ENCODE assay signal across 11 cellular contexts in the genomic region with DNA sequence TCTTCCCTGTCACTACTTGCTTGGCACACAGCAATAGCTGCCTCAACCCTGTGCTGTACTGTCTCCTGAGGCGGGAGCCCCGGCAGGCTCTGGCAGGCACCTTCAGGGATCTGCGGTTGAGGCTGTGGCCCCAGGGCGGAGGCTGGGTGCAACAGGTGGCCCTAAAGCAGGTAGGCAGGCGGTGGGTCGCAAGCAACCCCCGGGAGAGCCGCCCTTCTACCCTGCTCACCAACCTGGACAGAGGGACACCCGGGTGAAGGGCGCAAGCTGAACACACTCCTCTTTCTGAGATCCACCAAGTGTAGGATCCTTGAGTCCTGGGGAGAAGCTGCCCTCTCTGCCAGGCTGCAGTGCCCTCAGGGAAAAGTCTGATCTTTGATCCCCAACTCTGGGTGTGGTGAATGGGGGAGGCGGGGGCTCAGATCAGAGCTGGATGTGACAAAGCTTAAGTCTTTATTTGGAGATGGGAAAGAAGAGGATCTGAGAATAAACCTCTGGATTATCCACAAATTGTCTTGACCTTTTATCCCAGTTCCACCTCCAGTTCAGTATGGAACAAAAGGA. TPM values are rescaled to one million over a fixed set of nuclear protein-coding genes. Genes with fewer than 3 reads are reported as not detected.
DNase-seq lines count a peak whose midpoint lies in the region; ATAC-seq lines count a peak whose summit lies in the region.
"Had no signal": no experiment of that assay in that cellular context is flagged by ENCODE, and none has a peak within 500 bp of the region (broad histone marks: within the 10 kb centered on the region; RNA-seq: fewer than 3 reads in every experiment).

No MANE protein-coding gene starts in this region.

- H3K4me1 Mint-ChIP-seq in activated T-helper 2 cell treated with anti-CD3 and anti-CD28 coated beads, Interferon-gamma antibody, Interleukin-2, Interleukin-4, amounts not matched to agents 10 μg/mL and 5 μg/mL and 100 μg/mL, durations not matched to agents 14 hours and 24 hours and 36 hours (ENCODE audit: low read depth), result peaks cover 51% of the 10 kb centered on the region
- peaks cover 49 to 81% (median 67%) of the 10 kb centered on the region in 7 donors for H3K4me1 Mint-ChIP-seq in naive thymus-derived CD4-positive, alpha-beta T cell

- peaks cover 30% of the 10 kb centered on the region for H3K36me3 Mint-ChIP-seq in activated T-helper 2 cell treated with anti-CD3 and anti-CD28 coated beads, Interferon-gamma antibody, Interleukin-2, Interleukin-4, amounts not matched to agents 10 μg/mL and 5 μg/mL and 100 μg/mL, durations not matched to agents 14 hours and 24 hours and 36 hours (ENCODE audit: low read depth)
- H3K36me3 Mint-ChIP-seq in naive thymus-derived CD4-positive, alpha-beta T cell, result peaks cover 0 to 12% (median 0%) of the 10 kb centered on the region in 5 donors

- no peaks in the 10 kb centered on the region for H3K27me3 Mint-ChIP-seq in activated T-helper 2 cell treated with anti-CD3 and anti-CD28 coated beads, Interferon-gamma antibody, Interleukin-2, Interleukin-4, amounts not matched to agents 10 μg/mL and 5 μg/mL and 100 μg/mL, durations not matched to agents 14 hours and 24 hours and 36 hours (ENCODE audit: low read depth)
- H3K27me3 Mint-ChIP-seq in naive thymus-derived CD4-positive, alpha-beta T cell, result no peaks in the 10 kb centered on the region

- CTCF ChIA-PET in naive thymus-derived CD4-positive, alpha-beta T cell (lab: Charles Lee), result interaction anchor here (0.9 kb wide), 1 partner anchor 35 kb away, joined by 3 read pairs; no protein-coding TSS in a partner anchor

- H3K27me3 ChIP-seq in H7 (ENCODE audit: control insufficient read depth, insufficient read depth, low read length), result no peaks in the 10 kb centered on the region
- no peaks in the 10 kb centered on the region for H3K27me3 ChIP-seq in naive thymus-derived CD4-positive, alpha-beta T cell (ENCODE audit: control insufficient read depth in 2 of 2, insufficient read depth in 2 of 2, low read length in 2 of 2)

- H3K4me1 ChIP-seq in naive thymus-derived CD4-positive, alpha-beta T cell (ENCODE audit: control insufficient read depth in 2 of 2, insufficient read depth in 2 of 2, low read length in 2 of 2), result peaks cover 31 to 47% of the 10 kb centered on the region in 2 donors

- H3K27ac Mint-ChIP-seq in activated T-helper 2 cell treated with anti-CD3 and anti-CD28 coated beads, Interferon-gamma antibody, Interleukin-2, Interleukin-4, amounts not matched to agents 10 μg/mL and 5 μg/mL and 100 μg/mL, durations not matched to agents 14 hours and 24 hours and 36 hours, result peak overlapping the region; percentile 73
- H3K27ac Mint-ChIP-seq in naive thymus-derived CD4-positive, alpha-beta T cell, result peak overlapping the region in 6 of 9 donors; percentile 47 to 91 (median 78)

- peak overlapping the region; percentile 17 for H3K27ac ChIP-seq in naive thymus-derived CD4-positive, alpha-beta T cell (ENCODE audit: low read depth, low read length)

- no peaks in the 10 kb centered on the region for H3K9me3 ChIP-seq in naive thymus-derived CD4-positive, alpha-beta T cell (ENCODE audit: control insufficient read depth in 2 of 3, low read length in 3 of 3)

- DNase-seq in AG20443 (ENCODE audit: low spot score) (peak; percentile 11), H7 (peak; percentile 36), COR-L47 (lab: John Stamatoyannopoulos, UW) (no peak)
- no peak for DNase-seq in activated T-helper 2 cell treated with anti-CD3 and anti-CD28 coated beads, Interferon-gamma antibody, Interleukin-2, Interleukin-4, amounts not matched to agents 10 μg/mL and 5 μg/mL and 100 μg/mL, durations not matched to agents 14 hours and 24 hours and 36 hours (ENCODE audit: low spot score)
- no peak for DNase-seq in naive thymus-derived CD4-positive, alpha-beta T cell
- DNase-seq: activated CD8-positive, alpha-beta memory T cell treated with anti-CD3 and anti-CD28 coated beads, Interleukin-2, amount 50 U/mL, for 48 hours; DMS79; SIG-M5 had no signal

- POLR2A ChIA-PET in naive thymus-derived CD4-positive, alpha-beta T cell (lab: Charles Lee), result interaction anchor here (0.7 to 5.1 kb wide), 6 partner anchors 8 to 40 kb away, joined by 3 to 66 read pairs (median 4); a partner anchor contains a TSS

- H3K4me3 ChIP-seq in H7 (ENCODE audit: insufficient read depth, low read depth, low read length), result no peak overlapping the region
- H3K4me3 ChIP-seq in naive thymus-derived CD4-positive, alpha-beta T cell (ENCODE audit: low read length), result no peak overlapping the region

- H3K4me3 Mint-ChIP-seq in activated T-helper 2 cell treated with anti-CD3 and anti-CD28 coated beads, Interferon-gamma antibody, Interleukin-2, Interleukin-4, amounts not matched to agents 10 μg/mL and 5 μg/mL and 100 μg/mL, durations not matched to agents 14 hours and 24 hours and 36 hours (ENCODE audit: low read depth), result no peak overlapping the region
- H3K4me3 Mint-ChIP-seq in naive thymus-derived CD4-positive, alpha-beta T cell, result peak overlapping the region in 1 of 10 donors; percentile 37

- H3K9me3 Mint-ChIP-seq in activated T-helper 2 cell treated with anti-CD3 and anti-CD28 coated beads, Interferon-gamma antibody, Interleukin-2, Interleukin-4, amounts not matched to agents 10 μg/mL and 5 μg/mL and 100 μg/mL, durations not matched to agents 14 hours and 24 hours and 36 hours, result no peaks in the 10 kb centered on the region
- no peaks in the 10 kb centered on the region for H3K9me3 Mint-ChIP-seq in naive thymus-derived CD4-positive, alpha-beta T cell

- ATAC-seq in naive thymus-derived CD4-positive, alpha-beta T cell, result no peak
- no peak for ATAC-seq in HG03460 (IDR thresholded peaks at IDR 0.05; ENCODE audit: unreplicated experiment)
- ATAC-seq in GM19452 (IDR thresholded peaks at IDR 0.05; ENCODE audit: unreplicated experiment), result no peak
- no peak for ATAC-seq in HG03521 (IDR thresholded peaks at IDR 0.05; ENCODE audit: unreplicated experiment)

- intact Hi-C loops in activated T-helper 2 cell treated with anti-CD3 and anti-CD28 coated beads, Interferon-gamma antibody, Interleukin-2, Interleukin-4, amounts not matched to agents 10 μg/mL and 5 μg/mL and 100 μg/mL, durations not matched to agents 14 hours and 24 hours and 36 hours (cut with micrococcal nuclease), result no loop called here
- intact Hi-C loops in naive thymus-derived CD4-positive, alpha-beta T cell (cut with micrococcal nuclease), result no loop called here

- H3K36me3 ChIP-seq in H7 (replicated peaks; ENCODE audit: control insufficient read depth, insufficient read depth, low read length), result peaks cover 2% of the 10 kb centered on the region
- H3K36me3 ChIP-seq in naive thymus-derived CD4-positive, alpha-beta T cell (ENCODE audit: control insufficient read depth in 2 of 3, insufficient read depth in 3 of 3, low read length in 3 of 3), result peaks cover 0 to 13% (median 5%) of the 10 kb centered on the region in 3 experiments

RNA-seq across cellular contexts. Expression of a gene that starts 1.2 kb away (rescaled TPM):
- not detected in 2 replicates for total RNA-seq in H7 (2014; rRNA removed; shearing (Covaris generic))
- not detected in 2 replicates for total RNA-seq in activated T-helper 2 cell treated with anti-CD3 and anti-CD28 coated beads, Interferon-gamma antibody, Interleukin-2, Interleukin-4, amounts not matched to agents 10 μg/mL and 5 μg/mL and 100 μg/mL, durations not matched to agents 14 hours and 24 hours and 36 hours
- total RNA-seq in naive thymus-derived CD4-positive, alpha-beta T cell, result not detected
- polyA plus RNA-seq in naive thymus-derived CD4-positive, alpha-beta T cell, result 1 to 10 TPM in 1 of 2 donors, under 1 TPM in 1; 0.60 to 1.3 TPM

RNA-seq across cellular contexts. Expression of a gene that starts 8.4 kb away (rescaled TPM):
- 58.4 and 78.1 TPM in 2 replicates for total RNA-seq in H7 (2014; rRNA removed; shearing (Covaris generic))
- total RNA-seq in activated T-helper 2 cell treated with anti-CD3 and anti-CD28 coated beads, Interferon-gamma antibody, Interleukin-2, Interleukin-4, amounts not matched to agents 10 μg/mL and 5 μg/mL and 100 μg/mL, durations not matched to agents 14 hours and 24 hours and 36 hours, result 78.4 and 83.5 TPM in 2 replicates
- total RNA-seq in naive thymus-derived CD4-positive, alpha-beta T cell, result 100 to 1,000 TPM in 2 of 5 experiments, 10 to 100 TPM in 3; 64.6 to 117 (median 79.8) TPM
- polyA plus RNA-seq in naive thymus-derived CD4-positive, alpha-beta T cell, result 1 to 10 TPM; 8.1 to 9.3 TPM

RNA-seq across cellular contexts. Expression of a gene that starts 31.5 kb away (rescaled TPM):
- total RNA-seq in H7 (2014; rRNA removed; shearing (Covaris generic)), result 39.1 and 47.1 TPM in 2 replicates
- 20.0 and 27.0 TPM in 2 replicates for total RNA-seq in activated T-helper 2 cell treated with anti-CD3 and anti-CD28 coated beads, Interferon-gamma antibody, Interleukin-2, Interleukin-4, amounts not matched to agents 10 μg/mL and 5 μg/mL and 100 μg/mL, durations not matched to agents 14 hours and 24 hours and 36 hours
- total RNA-seq in naive thymus-derived CD4-positive, alpha-beta T cell, result 10 to 100 TPM; 34.0 to 83.9 (median 41.4) TPM
- polyA plus RNA-seq in naive thymus-derived CD4-positive, alpha-beta T cell, result 10 to 100 TPM; 19.1 to 19.7 TPM

RNA-seq across cellular contexts. Expression of a gene that starts 35.7 kb away (rescaled TPM):
- total RNA-seq in H7 (2014; rRNA removed; shearing (Covaris generic)), result 97.1 and 104 TPM in 2 replicates
- total RNA-seq in activated T-helper 2 cell treated with anti-CD3 and anti-CD28 coated beads, Interferon-gamma antibody, Interleukin-2, Interleukin-4, amounts not matched to agents 10 μg/mL and 5 μg/mL and 100 μg/mL, durations not matched to agents 14 hours and 24 hours and 36 hours, result 211 and 216 TPM in 2 replicates
- total RNA-seq in naive thymus-derived CD4-positive, alpha-beta T cell, result 100 to 1,000 TPM; 108 to 236 (median 182) TPM
- polyA plus RNA-seq in naive thymus-derived CD4-positive, alpha-beta T cell, result 10 to 100 TPM; 17.0 to 28.5 TPM

Comparison
In these comparisons a context has a peak if more than half of its experiments do, and no peak if none do; other contexts are left out.
1. DNase-seq: peak in AG20443 (single experiment) and H7 (single experiment); none in activated T-helper 2 cell treated with anti-CD3 and anti-CD28 coated beads, Interferon-gamma antibody, Interleukin-2, Interleukin-4, amounts not matched to agents 10 μg/mL and 5 μg/mL and 100 μg/mL, durations not matched to agents 14 hours and 24 hours and 36 hours (single experiment), naive thymus-derived CD4-positive, alpha-beta T cell (0 of 9) and COR-L47 (single experiment).